In the genomic region with DNA sequence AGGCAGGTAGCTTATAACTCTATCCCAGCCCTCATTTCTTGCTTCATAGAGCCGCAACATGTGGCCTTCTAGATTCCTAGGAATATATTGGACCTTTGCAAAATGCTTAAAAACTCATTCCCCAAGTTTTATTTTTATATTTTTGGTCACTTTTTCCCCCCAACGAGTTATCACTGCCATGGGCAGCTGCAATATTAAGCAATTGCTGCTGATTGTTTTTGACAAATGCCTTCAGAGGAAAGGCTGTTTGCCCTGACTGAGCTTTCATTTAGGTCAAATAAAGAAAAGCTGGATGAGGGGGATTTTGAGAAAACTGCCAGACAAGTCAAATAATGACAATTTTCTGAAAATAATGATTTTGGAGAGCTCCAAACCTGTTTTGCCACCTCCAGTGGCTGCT, we compare ENCODE assay signal across 7 cellular contexts.
"Had no signal": no experiment of that assay in that cellular context is flagged by ENCODE, and none has a peak within 500 bp of the region (broad histone marks: within the 10 kb centered on the region; RNA-seq: fewer than 3 reads in every experiment).

No MANE protein-coding gene starts in this region.

- H3K27ac ChIP-seq: HL-60, KMS-11 had no signal

- H3K4me2 ChIP-seq: KMS-11 had no signal

- H3K9ac ChIP-seq: KMS-11 had no signal

- FAIRE-seq: HTR-8/SVneo, K562 had no signal

- ATAC-seq: K562 had no signal

- H3K4me3 ChIP-seq: K562 had no signal

- DNase-seq: IMR-90, KBM-7, KG1 had no signal
